In genomic region chr3:55708242-55708641, GRCh38 we compare ENCODE assay signal across 18 cellular contexts.
A peak's percentile ranks its signal among the peaks of the same experiment; 100 is the strongest.
DNase-seq lines count a peak whose midpoint lies in the region; ATAC-seq and TF ChIP-seq lines count a peak whose summit lies in the region.
"Had no signal": no experiment of that assay in that cellular context is flagged by ENCODE, and none has a peak within 500 bp of the region (broad histone marks: within the 10 kb centered on the region; RNA-seq: fewer than 3 reads in every experiment).

No MANE protein-coding gene starts in this region.

- no peaks in the 10 kb centered on the region for H3K4me1 Mint-ChIP-seq in activated T-helper 1 cell treated with anti-CD3 and anti-CD28 coated beads, Interleukin-12 subunit alpha, Interleukin-12 subunit beta, Interleukin-2, Interleukin-4 antibody, amounts not matched to agents 30 ng/mL and 10 ng/mL and 1 ng/mL, durations not matched to agents 14 hours and 24 hours and 36 hours (ENCODE audit: low read depth)
- H3K4me1 Mint-ChIP-seq: CD4-positive, CD25-positive, alpha-beta regulatory T cell had no signal

- H4K20me1 ChIP-seq in OCI-LY7 (ENCODE audit: insufficient read depth, low read length): no peaks in the 10 kb centered on the region

- H3K79me2 ChIP-seq in OCI-LY7 (ENCODE audit: insufficient read depth, low read depth, low read length): no peaks in the 10 kb centered on the region

- no TSS peak for BruUV-seq in OCI-LY7 (replicated peaks; lab: Mats Ljungman, UMichigan)

- H3K4me3 ChIP-seq in cardiac muscle cell (no peak overlapping the region), right atrium auricular region (no peak overlapping the region), OCI-LY7 (ENCODE audit: low read depth, low read length, poor library complexity, severe bottlenecking) (no peak overlapping the region), left lung (no peak overlapping the region)

- no peak overlapping the region for H3K4me3 Mint-ChIP-seq in activated T-helper 1 cell treated with anti-CD3 and anti-CD28 coated beads, Interleukin-12 subunit alpha, Interleukin-12 subunit beta, Interleukin-2, Interleukin-4 antibody, amounts not matched to agents 30 ng/mL and 10 ng/mL and 1 ng/mL, durations not matched to agents 14 hours and 24 hours and 36 hours
- H3K4me3 Mint-ChIP-seq: CD4-positive, CD25-positive, alpha-beta regulatory T cell had no signal

- ATAC-seq in left lung (peak; percentile 89), HG03378 (IDR thresholded peaks at IDR 0.05; ENCODE audit: unreplicated experiment) (no peak), GM19395 (IDR thresholded peaks at IDR 0.05; ENCODE audit: unreplicated experiment) (no peak)
- ATAC-seq: Panc1 had no signal

- no peaks in the 10 kb centered on the region for H3K9me3 Mint-ChIP-seq in activated T-helper 1 cell treated with anti-CD3 and anti-CD28 coated beads, Interleukin-12 subunit alpha, Interleukin-12 subunit beta, Interleukin-2, Interleukin-4 antibody, amounts not matched to agents 30 ng/mL and 10 ng/mL and 1 ng/mL, durations not matched to agents 14 hours and 24 hours and 36 hours

- H3K27ac Mint-ChIP-seq in activated T-helper 1 cell treated with anti-CD3 and anti-CD28 coated beads, Interleukin-12 subunit alpha, Interleukin-12 subunit beta, Interleukin-2, Interleukin-4 antibody, amounts not matched to agents 30 ng/mL and 10 ng/mL and 1 ng/mL, durations not matched to agents 14 hours and 24 hours and 36 hours: no peak overlapping the region
- H3K27ac Mint-ChIP-seq: CD4-positive, CD25-positive, alpha-beta regulatory T cell had no signal

- peak overlapping the region; percentile 83 for H3K27ac ChIP-seq in cardiac muscle cell
- peak overlapping the region in 1 of 2 donors; percentile 39 for H3K27ac ChIP-seq in right atrium auricular region
- no peak overlapping the region for H3K27ac ChIP-seq in OCI-LY7 (ENCODE audit: low read depth, low read length, poor library complexity, severe bottlenecking)
- no peak overlapping the region for H3K27ac ChIP-seq in left lung

- no peak overlapping the region for H3K4me2 ChIP-seq in OCI-LY7 (ENCODE audit: low read length)

- H2AFZ ChIP-seq in OCI-LY7 (ENCODE audit: low read length): peak overlapping the region; percentile 13; the same call in 1 of the 2 replicates

- H3K9me3 ChIP-seq in cardiac muscle cell (ENCODE audit: low read depth): no peaks in the 10 kb centered on the region
- no peaks in the 10 kb centered on the region for H3K9me3 ChIP-seq in right atrium auricular region
- H3K9me3 ChIP-seq in OCI-LY7 (ENCODE audit: low read length): no peaks in the 10 kb centered on the region
- no peaks in the 10 kb centered on the region for H3K9me3 ChIP-seq in left lung

- CTCF ChIA-PET in OCI-LY7 (lab: Charles Lee; ENCODE audit: unreplicated experiment): interaction anchor here (1.0 to 1.1 kb wide), 2 partner anchors 9 to 44 kb away, joined by 3 read pairs; no protein-coding TSS in a partner anchor

- H3K27me3 ChIP-seq in cardiac muscle cell (no peaks in the 10 kb centered on the region), right atrium auricular region (no peaks in the 10 kb centered on the region), left lung (peaks cover 0 to 7% of the 10 kb centered on the region in 2 donors)

- H3K4me1 ChIP-seq in cardiac muscle cell (ENCODE audit: low read depth): peaks cover 32% of the 10 kb centered on the region
- peaks cover 0 to 7% of the 10 kb centered on the region in 2 donors for H3K4me1 ChIP-seq in right atrium auricular region
- no peaks in the 10 kb centered on the region for H3K4me1 ChIP-seq in OCI-LY7 (ENCODE audit: insufficient read depth, low read length, poor library complexity, severe bottlenecking)
- no peaks in the 10 kb centered on the region for H3K4me1 ChIP-seq in left lung

- intact Hi-C loops in OCI-LY7 (cut with micrococcal nuclease; ENCODE audit: unreplicated experiment): no loop called here
- intact Hi-C loops in left lung (cut with DNase I): no loop called here
- intact Hi-C loops in activated T-helper 1 cell treated with anti-CD3 and anti-CD28 coated beads, Interleukin-12 subunit alpha, Interleukin-12 subunit beta, Interleukin-2, Interleukin-4 antibody, amounts not matched to agents 30 ng/mL and 10 ng/mL and 1 ng/mL, durations not matched to agents 14 hours and 24 hours and 36 hours (cut with micrococcal nuclease): no loop called here

- H3K36me3 ChIP-seq in cardiac muscle cell (no peaks in the 10 kb centered on the region), right atrium auricular region (no peaks in the 10 kb centered on the region), OCI-LY7 (ENCODE audit: insufficient read depth, low read length) (no peaks in the 10 kb centered on the region), left lung (no peaks in the 10 kb centered on the region)

- no peaks in the 10 kb centered on the region for H3K27me3 Mint-ChIP-seq in activated T-helper 1 cell treated with anti-CD3 and anti-CD28 coated beads, Interleukin-12 subunit alpha, Interleukin-12 subunit beta, Interleukin-2, Interleukin-4 antibody, amounts not matched to agents 30 ng/mL and 10 ng/mL and 1 ng/mL, durations not matched to agents 14 hours and 24 hours and 36 hours (ENCODE audit: insufficient read depth)
- H3K27me3 Mint-ChIP-seq: CD4-positive, CD25-positive, alpha-beta regulatory T cell had no signal

- DNase-seq in cardiac muscle cell (ENCODE audit: low read depth in 1 of 2, low spot score in 1 of 2) (peak in 1 of 2 donors; percentile 84), right atrium auricular region (ENCODE audit: low spot score) (no peak), OCI-LY7 (ENCODE audit: low spot score) (no peak), left lung (no peak)
- no peak for DNase-seq in activated T-helper 1 cell treated with anti-CD3 and anti-CD28 coated beads, Interleukin-12 subunit alpha, Interleukin-12 subunit beta, Interleukin-2, Interleukin-4 antibody, amounts not matched to agents 30 ng/mL and 10 ng/mL and 1 ng/mL, durations not matched to agents 14 hours and 24 hours and 36 hours (ENCODE audit: low spot score)
- DNase-seq in activated naive CD4-positive, alpha-beta T cell (lab: John Stamatoyannopoulos, UW): no peak
- DNase-seq: CD4-positive, CD25-positive, alpha-beta regulatory T cell; DND-41; GDM1; Karpas-422; NCI-H1436; NCI-H2081 treated with DMSO at 0.1 percent for 48 hours; NCI-H446; NCI-H82; SIG-M5 had no signal

- TF ChIP-seq CTCF in cardiac muscle cell (IDR thresholded peaks at IDR 0.05; ENCODE audit: low read depth, low read length): no peak
- TF ChIP-seq CTCF in right atrium auricular region (IDR thresholded peaks at IDR 0.05): no peak
- TF ChIP-seq CTCF in OCI-LY7 (conservative IDR thresholded peaks at IDR 0.05; ENCODE audit: low read length): no peak
- no peak for TF ChIP-seq CTCF in left lung (IDR thresholded peaks at IDR 0.05)

- no peaks in the 10 kb centered on the region for H3K36me3 Mint-ChIP-seq in activated T-helper 1 cell treated with anti-CD3 and anti-CD28 coated beads, Interleukin-12 subunit alpha, Interleukin-12 subunit beta, Interleukin-2, Interleukin-4 antibody, amounts not matched to agents 30 ng/mL and 10 ng/mL and 1 ng/mL, durations not matched to agents 14 hours and 24 hours and 36 hours (ENCODE audit: low read depth)
- H3K36me3 Mint-ChIP-seq: CD4-positive, CD25-positive, alpha-beta regulatory T cell had no signal

- POLR2A ChIA-PET in OCI-LY7 (lab: Charles Lee): interaction anchor here (1.0 to 1.4 kb wide), 5 partner anchors 9 to 23 kb away, joined by 3 to 6 read pairs (median 4); no protein-coding TSS in a partner anchor

- no peaks in the 10 kb centered on the region for H3K9me2 ChIP-seq in OCI-LY7 (ENCODE audit: insufficient read depth, low read length)
